Comparison of ENCODE assay signal across 12 cellular contexts in genomic region chr3:100006570-100007271, GRCh38.
DNase-seq lines count a peak whose midpoint lies in the region; ATAC-seq, FAIRE-seq and TF ChIP-seq lines count a peak whose summit lies in the region.
"Had no signal": no experiment of that assay in that cellular context is flagged by ENCODE, and none has a peak within 500 bp of the region (broad histone marks: within the 10 kb centered on the region; RNA-seq: fewer than 3 reads in every experiment).

No MANE protein-coding gene starts in this region.

- POLR2A ChIA-PET in H1 (lab: Charles Lee; ENCODE audit: partially characterized antibody): no interaction called here
- POLR2A ChIA-PET in activated CD8-positive, alpha-beta T cell treated with anti-CD3 and anti-CD28 coated beads for 36 hours (lab: Charles Lee): interaction anchor here (0.6 kb wide), 1 partner anchor 42 kb away, joined by 3 read pairs; no protein-coding TSS in a partner anchor

- CTCF ChIA-PET in H1 (lab: Charles Lee; ENCODE audit: partially characterized antibody): interaction anchor here (0.7 to 3.0 kb wide), 8 partner anchors 9 to 248 kb away, joined by 3 to 17 read pairs (median 4); no protein-coding TSS in a partner anchor
- CTCF ChIA-PET in activated CD8-positive, alpha-beta T cell treated with anti-CD3 and anti-CD28 coated beads for 36 hours (lab: Charles Lee): interaction anchor here (0.7 to 1.0 kb wide), 4 partner anchors 14 to 170 kb away, joined by 3 read pairs; no protein-coding TSS in a partner anchor

- no peak overlapping the region for H3K18ac ChIP-seq in H1 (ENCODE audit: extremely low read depth, low read length)

- no peak overlapping the region for H2BK120ac ChIP-seq in H1 (replicated peaks; ENCODE audit: low read depth, low read length)

- no peak overlapping the region for H2AFZ ChIP-seq in H1 (ENCODE audit: low read length)

- no peaks in the 10 kb centered on the region for H3K9me3 ChIP-seq in H1 (ENCODE audit: insufficient read depth in 2 of 2, low read depth in 1 of 2, low read length in 1 of 2)
- H3K9me3 ChIP-seq: upper lobe of left lung had no signal

- no peak for TF ChIP-seq EP300 in H1 (IDR thresholded peaks at IDR 0.05; ENCODE audit: borderline replicate concordance in 1 of 2, low read depth in 2 of 2, low read length in 2 of 2)

- no peaks in the 10 kb centered on the region for H3K79me1 ChIP-seq in H1 (ENCODE audit: low read depth, low read length)

- WGBS in H1 (ENCODE audit: extremely low coverage in 1 of 2, insufficient coverage in 1 of 2, insufficient read length in 1 of 2, insufficient replicate concordance in 2 of 2, low coverage in 1 of 2, low lambda C conversion rate in 2 of 2, missing lambda C conversion rate in 1 of 2), 2 experiments: 70% methylated on average over 2 of the region's 2 CpGs; no CpG with 5 or more reads in 1 of the 2 experiments

- no peaks in the 10 kb centered on the region for H3K36me3 ChIP-seq in H1 (ENCODE audit: control insufficient read depth in 2 of 4, insufficient read depth in 4 of 4, low read length in 3 of 4)
- H3K36me3 ChIP-seq: upper lobe of left lung had no signal

- no peak overlapping the region for H3K27ac ChIP-seq in H1 (ENCODE audit: low read depth, low read length)

- no peak overlapping the region for H2AK5ac ChIP-seq in H1 (ENCODE audit: low read depth, low read length)

- H3K23me2 ChIP-seq in H1 (ENCODE audit: low read depth, low read length): no peaks in the 10 kb centered on the region

- no peaks in the 10 kb centered on the region for H3K9me3 Mint-ChIP-seq in memory B cell
- H3K9me3 Mint-ChIP-seq in activated CD8-positive, alpha-beta T cell treated with anti-CD3 and anti-CD28 coated beads for 36 hours: no peaks in the 10 kb centered on the region
- H3K9me3 Mint-ChIP-seq: natural killer cell treated with Interleukin-12 subunit alpha and Interleukin-12 subunit beta and Interleukin-15 and Interleukin-18, amount 100 ng/mL, for 72 hours had no signal

- no peaks in the 10 kb centered on the region for H3K27me3 Mint-ChIP-seq in memory B cell
- H3K27me3 Mint-ChIP-seq in activated CD8-positive, alpha-beta T cell treated with anti-CD3 and anti-CD28 coated beads for 36 hours: no peaks in the 10 kb centered on the region
- H3K27me3 Mint-ChIP-seq: natural killer cell treated with Interleukin-12 subunit alpha and Interleukin-12 subunit beta and Interleukin-15 and Interleukin-18, amount 100 ng/mL, for 72 hours had no signal

- H3K4me1 ChIP-seq in H1 (replicated peaks in 1 of 4; ENCODE audit: control insufficient read depth in 3 of 4, insufficient read depth in 4 of 4, low read length in 3 of 4): peaks cover 3 to 8% (median 5%) of the 10 kb centered on the region in 4 experiments; a peak in 5 of 7 replicates

- no peak overlapping the region for H3K4ac ChIP-seq in H1 (replicated peaks; ENCODE audit: insufficient read length, low read depth, low read length)

- TF ChIP-seq CTCF in LNCaP clone FGC (IDR thresholded peaks at IDR 0.05; ENCODE audit: control insufficient read depth, extremely low read depth, insufficient read depth) (no peak), H1 (IDR thresholded peaks at IDR 0.05; ENCODE audit: control extremely low read depth in 1 of 3, insufficient read depth in 1 of 3, low read depth in 1 of 3, low read length in 3 of 3) (no peak)
- TF ChIP-seq CTCF in activated CD8-positive, alpha-beta T cell treated with anti-CD3 and anti-CD28 coated beads for 36 hours (IDR thresholded peaks at IDR 0.05): no peak

- H4K5ac ChIP-seq in H1 (ENCODE audit: insufficient read length, low read depth, low read length): no peak overlapping the region

- intact Hi-C loops in activated CD8-positive, alpha-beta T cell treated with anti-CD3 and anti-CD28 coated beads for 36 hours (cut with micrococcal nuclease): no loop called here

- no peak overlapping the region for H3K4me3 Mint-ChIP-seq in memory B cell
- H3K4me3 Mint-ChIP-seq in activated CD8-positive, alpha-beta T cell treated with anti-CD3 and anti-CD28 coated beads for 36 hours: no peak overlapping the region
- H3K4me3 Mint-ChIP-seq: natural killer cell treated with Interleukin-12 subunit alpha and Interleukin-12 subunit beta and Interleukin-15 and Interleukin-18, amount 100 ng/mL, for 72 hours had no signal

- no peak for FAIRE-seq in H1 (lab: Jason Lieb, UNC)

- peaks cover 22% of the 10 kb centered on the region for H3K4me1 Mint-ChIP-seq in memory B cell
- H3K4me1 Mint-ChIP-seq in activated CD8-positive, alpha-beta T cell treated with anti-CD3 and anti-CD28 coated beads for 36 hours (ENCODE audit: low read depth): peaks cover 17% of the 10 kb centered on the region

- H2BK5ac ChIP-seq in H1 (ENCODE audit: low read depth, low read length): no peak overlapping the region

- H3K23ac ChIP-seq in H1 (ENCODE audit: insufficient read length): no peak overlapping the region

- no peak overlapping the region for H4K8ac ChIP-seq in H1 (ENCODE audit: extremely low read depth, insufficient read depth, low read length)

- DNase-seq in A172 (ENCODE audit: low spot score) (peak; percentile 33), LNCaP clone FGC (ENCODE audit: low read depth) (peak; percentile 79), H1 (ENCODE audit: low read depth in 1 of 2, low spot score in 2 of 2) (no peak), memory B cell (ENCODE audit: low spot score in 2 of 2) (no peak), NCI-H1417 treated with DMSO at 0.1 percent for 48 hours (lab: John Stamatoyannopoulos, UW) (no peak), NAMALWA (ENCODE audit: low spot score) (no peak)
- DNase-seq in activated CD8-positive, alpha-beta T cell treated with anti-CD3 and anti-CD28 coated beads for 36 hours: no peak
- DNase-seq: caudate nucleus, NCI-H446 treated with DMSO at 0.1 percent for 48 hours, upper lobe of left lung had no signal

- H3K56ac ChIP-seq in H1 (replicated peaks; ENCODE audit: insufficient read length, low read depth, low read length): no peak overlapping the region

- peak; percentile 23 to 45; a peak in 3 of 4 replicates for TF ChIP-seq RAD21 in H1 (IDR thresholded peaks at IDR 0.05 in 1 of 2, conservative IDR thresholded peaks at IDR 0.05 in 1 of 2; ENCODE audit: low read depth in 2 of 2, low read length in 2 of 2)

- H3K14ac ChIP-seq in H1 (ENCODE audit: insufficient read length): no peak overlapping the region

- no peak overlapping the region for H2BK12ac ChIP-seq in H1 (ENCODE audit: low read depth, low read length)

- no peaks in the 10 kb centered on the region for H3K27me3 ChIP-seq in H1 (replicated peaks in 1 of 4; ENCODE audit: control insufficient read depth in 3 of 4, extremely low read depth in 1 of 4, insufficient read depth in 3 of 4, low read length in 3 of 4)
- H3K27me3 ChIP-seq: upper lobe of left lung had no signal

- no peak overlapping the region for H2BK20ac ChIP-seq in H1 (ENCODE audit: low read length)

- no peaks in the 10 kb centered on the region for H4K20me1 ChIP-seq in H1 (replicated peaks in 1 of 2; ENCODE audit: control insufficient read depth in 1 of 2, insufficient read depth in 2 of 2, low read length in 2 of 2)

- H2BK15ac ChIP-seq in H1 (ENCODE audit: low read length): no peak overlapping the region

- TF ChIP-seq POLR2A in H1 (IDR thresholded peaks at IDR 0.05; ENCODE audit: control extremely low read depth in 1 of 2, low read depth in 2 of 2, low read length in 2 of 2): no peak

- no peak for ATAC-seq in memory B cell (ENCODE audit: low read depth)
- no peak for ATAC-seq in HG03565 (IDR thresholded peaks at IDR 0.05; ENCODE audit: unreplicated experiment)
- ATAC-seq in activated CD8-positive, alpha-beta T cell treated with anti-CD3 and anti-CD28 coated beads for 36 hours: no peak
- ATAC-seq: natural killer cell treated with Interleukin-12 subunit alpha and Interleukin-12 subunit beta and Interleukin-15 and Interleukin-18, amount 100 ng/mL, for 72 hours had no signal

- H3K9ac ChIP-seq in H1 (replicated peaks in 1 of 4; ENCODE audit: extremely low read depth in 1 of 4, low read depth in 3 of 4, low read length in 3 of 4): no peak overlapping the region

- H3K79me2 ChIP-seq in H1 (ENCODE audit: control insufficient read depth in 1 of 2, insufficient read depth in 2 of 2, low read length in 2 of 2): no peaks in the 10 kb centered on the region

- no peak overlapping the region for H4K91ac ChIP-seq in H1 (replicated peaks; ENCODE audit: insufficient read length, low read length)

- no peak overlapping the region for H3K4me3 ChIP-seq in LNCaP clone FGC (ENCODE audit: low read depth, low read length)
- no peak overlapping the region for H3K4me3 ChIP-seq in H1 (ENCODE audit: extremely low read depth in 1 of 4, insufficient read depth in 2 of 4, low read depth in 3 of 4, low read length in 4 of 4)
- H3K4me3 ChIP-seq: upper lobe of left lung had no signal

- peak overlapping the region; percentile 48 for H3K27ac Mint-ChIP-seq in memory B cell
- H3K27ac Mint-ChIP-seq in activated CD8-positive, alpha-beta T cell treated with anti-CD3 and anti-CD28 coated beads for 36 hours: no peak overlapping the region
- H3K27ac Mint-ChIP-seq: natural killer cell treated with Interleukin-12 subunit alpha and Interleukin-12 subunit beta and Interleukin-15 and Interleukin-18, amount 100 ng/mL, for 72 hours had no signal

- no peak overlapping the region for H3K4me2 ChIP-seq in H1 (ENCODE audit: insufficient read depth in 1 of 2, low read depth in 2 of 2, low read length in 2 of 2)

- H3K36me3 Mint-ChIP-seq in memory B cell: peaks cover 5% of the 10 kb centered on the region
- peaks cover 10% of the 10 kb centered on the region for H3K36me3 Mint-ChIP-seq in activated CD8-positive, alpha-beta T cell treated with anti-CD3 and anti-CD28 coated beads for 36 hours (ENCODE audit: low read depth)
- H3K36me3 Mint-ChIP-seq: natural killer cell treated with Interleukin-12 subunit alpha and Interleukin-12 subunit beta and Interleukin-15 and Interleukin-18, amount 100 ng/mL, for 72 hours had no signal

TF ChIP-seq in H1, 55 proteins besides CTCF, POLR2A, EP300 and RAD21 (continues in another document):
- TF ChIP-seq TAF1 (IDR thresholded peaks at IDR 0.05; ENCODE audit: low read depth, low read length): no peak
- no peak for TF ChIP-seq KDM1A (IDR thresholded peaks at IDR 0.05; ENCODE audit: borderline replicate concordance, low read length)
- TF ChIP-seq POU5F1 (IDR thresholded peaks at IDR 0.05; ENCODE audit: low read depth, low read length): no peak
- no peak for TF ChIP-seq FOSL1 (IDR thresholded peaks at IDR 0.05; ENCODE audit: insufficient read depth, low read depth, low read length)
- no peak for TF ChIP-seq CBX5 (IDR thresholded peaks at IDR 0.05; ENCODE audit: low read depth, low read length)
- no peak for TF ChIP-seq CTBP2 (IDR thresholded peaks at IDR 0.05; ENCODE audit: borderline replicate concordance, insufficient read depth, insufficient read length, low read length)
- no peak for TF ChIP-seq CREB1 (IDR thresholded peaks at IDR 0.05)
- no peak for TF ChIP-seq NRF1 (IDR thresholded peaks at IDR 0.05; ENCODE audit: low read depth, low read length)
- TF ChIP-seq ASH2L (IDR thresholded peaks at IDR 0.05; ENCODE audit: low read length): no peak
- TF ChIP-seq SIN3A (conservative IDR thresholded peaks at IDR 0.05 in 1 of 2, IDR thresholded peaks at IDR 0.05 in 1 of 2; ENCODE audit: low read depth in 1 of 2, low read length in 2 of 2): no peak
- no peak for TF ChIP-seq TCF12 (IDR thresholded peaks at IDR 0.05; ENCODE audit: low read depth, low read length)
- TF ChIP-seq CEBPB (IDR thresholded peaks at IDR 0.05; ENCODE audit: low read depth, low read length): no peak

Comparison
In these comparisons a context has a peak if more than half of its experiments do, and no peak if none do; other contexts are left out.
1. DNase-seq: peak in A172 (single experiment) and LNCaP clone FGC (single experiment); none in H1 (0 of 2), memory B cell (0 of 2), NCI-H1417 treated with DMSO at 0.1 percent for 48 hours (single experiment), NAMALWA (single experiment) and activated CD8-positive, alpha-beta T cell treated with anti-CD3 and anti-CD28 coated beads for 36 hours (single experiment).